In genomic region chr2:215723011-215723410, GRCh38 we compare ENCODE assay signal across 22 cellular contexts.
"Had no signal": no experiment of that assay in that cellular context is flagged by ENCODE, and none has a peak within 500 bp of the region (broad histone marks: within the 10 kb centered on the region; RNA-seq: fewer than 3 reads in every experiment).

No MANE protein-coding gene starts in this region.

- H3K9me3 ChIP-seq: mucosa of descending colon, SK-N-SH, spleen, stomach, thoracic aorta had no signal

- H3K9me3 Mint-ChIP-seq: activated T-cell treated with anti-CD3 and anti-CD28 coated beads, Interleukin-2, amount 50 U/mL, for 24 hours had no signal

- DNase-seq: activated CD4-positive, alpha-beta T cell treated with anti-CD3 and anti-CD28 coated beads for 1 hour; activated CD4-positive, alpha-beta T cell treated with anti-CD3 and anti-CD28 coated beads, Interleukin-2, amount 50 U/mL, for 48 hours; activated CD8-positive, alpha-beta memory T cell treated with anti-CD3 and anti-CD28 coated beads, Interleukin-2, amount 10 ng/mL, durations not matched to agents 7 days and 5 days; activated naive CD4-positive, alpha-beta T cell treated with anti-CD3 and anti-CD28 coated beads, Interleukin-2, amount 10 ng/mL, durations not matched to agents 7 days and 5 days; activated T-cell treated with anti-CD3 and anti-CD28 coated beads, Interleukin-2, amount 50 U/mL, for 24 hours; effector CD8-positive, alpha-beta T cell; heart left ventricle; islet precursor cell; mammary epithelial cell; mucosa of descending colon; naive thymus-derived CD8-positive, alpha-beta T cell; posterior cingulate gyrus; right cardiac atrium; SK-N-SH; spleen; stomach; T-helper 1 cell had no signal

- H3K27ac ChIP-seq: spleen, thoracic aorta, VCaP had no signal

- H3K4me3 ChIP-seq: heart left ventricle, mucosa of descending colon, spleen, stomach, thoracic aorta had no signal

- ATAC-seq: activated CD8-positive, alpha-beta memory T cell treated with anti-CD3 and anti-CD28 coated beads, Interleukin-2, amount 10 ng/mL, durations not matched to agents 7 days and 5 days; heart left ventricle; left lobe of liver; mucosa of descending colon; naive thymus-derived CD8-positive, alpha-beta T cell; right cardiac atrium had no signal

- H3K9ac ChIP-seq: SK-N-SH had no signal

- H3K27me3 Mint-ChIP-seq: activated T-cell treated with anti-CD3 and anti-CD28 coated beads, Interleukin-2, amount 50 U/mL, for 24 hours had no signal

- H3K27me3 ChIP-seq: heart left ventricle, spleen, stomach had no signal

- H3K4me2 ChIP-seq: SK-N-SH had no signal

- H3K36me3 ChIP-seq: heart left ventricle, spleen, stomach, thoracic aorta had no signal

- H3K27ac Mint-ChIP-seq: activated CD8-positive, alpha-beta memory T cell treated with anti-CD3 and anti-CD28 coated beads, Interleukin-2, amount 10 ng/mL, durations not matched to agents 7 days and 5 days; activated naive CD4-positive, alpha-beta T cell treated with anti-CD3 and anti-CD28 coated beads, Interleukin-2, amount 10 ng/mL, durations not matched to agents 7 days and 5 days; activated T-cell treated with anti-CD3 and anti-CD28 coated beads, Interleukin-2, amount 50 U/mL, for 24 hours; brain; naive thymus-derived CD8-positive, alpha-beta T cell had no signal

- H3K4me3 Mint-ChIP-seq: activated CD8-positive, alpha-beta memory T cell treated with anti-CD3 and anti-CD28 coated beads, Interleukin-2, amount 10 ng/mL, durations not matched to agents 7 days and 5 days; activated naive CD4-positive, alpha-beta T cell treated with anti-CD3 and anti-CD28 coated beads, Interleukin-2, amount 10 ng/mL, durations not matched to agents 7 days and 5 days; activated T-cell treated with anti-CD3 and anti-CD28 coated beads, Interleukin-2, amount 50 U/mL, for 24 hours; brain; central memory CD8-positive, alpha-beta T cell; naive thymus-derived CD8-positive, alpha-beta T cell had no signal

- H3K4me1 Mint-ChIP-seq: activated CD8-positive, alpha-beta memory T cell treated with anti-CD3 and anti-CD28 coated beads, Interleukin-2, amount 10 ng/mL, durations not matched to agents 7 days and 5 days; activated naive CD4-positive, alpha-beta T cell treated with anti-CD3 and anti-CD28 coated beads, Interleukin-2, amount 10 ng/mL, durations not matched to agents 7 days and 5 days; brain; central memory CD8-positive, alpha-beta T cell had no signal

- H3K36me3 Mint-ChIP-seq: activated CD8-positive, alpha-beta memory T cell treated with anti-CD3 and anti-CD28 coated beads, Interleukin-2, amount 10 ng/mL, durations not matched to agents 7 days and 5 days; activated naive CD4-positive, alpha-beta T cell treated with anti-CD3 and anti-CD28 coated beads, Interleukin-2, amount 10 ng/mL, durations not matched to agents 7 days and 5 days; brain; naive thymus-derived CD8-positive, alpha-beta T cell had no signal
